In the genomic region with DNA sequence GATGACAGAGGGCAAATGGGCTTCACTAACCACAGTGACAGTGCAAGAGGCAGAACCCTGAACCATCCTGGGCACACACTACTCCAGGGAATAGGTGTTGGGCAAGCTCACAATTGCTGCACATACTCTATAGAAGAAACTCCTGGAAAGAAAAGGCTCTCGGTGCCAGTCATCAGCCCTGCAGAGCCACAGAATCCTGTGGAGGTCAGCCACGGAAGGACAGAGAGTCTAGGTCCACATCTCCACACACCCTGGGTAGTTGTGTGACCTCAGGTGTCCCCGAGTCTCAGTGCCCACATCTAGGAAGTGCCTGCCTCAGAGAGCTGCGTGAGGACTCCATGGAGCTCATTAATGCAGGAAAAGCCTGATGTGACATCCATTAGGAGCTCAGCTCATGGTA, we compare ENCODE assay signal across 13 cellular contexts. TPM values are rescaled to one million over a fixed set of nuclear protein-coding genes. Genes with fewer than 3 reads are reported as not detected.
"Had no signal": no experiment of that assay in that cellular context is flagged by ENCODE, and none has a peak within 500 bp of the region (broad histone marks: within the 10 kb centered on the region; RNA-seq: fewer than 3 reads in every experiment).

No MANE protein-coding gene starts in this region.

- DNase-seq: foreskin keratinocyte; left colon; natural killer cell; right cardiac atrium; stimulated activated CD4-positive, alpha-beta T cell treated with anti-CD3 and anti-CD28 coated beads, Interleukin-2, amount 100 ng/mL, for 48 hours; stimulated activated naive CD8-positive, alpha-beta T cell treated with anti-CD3 and anti-CD28 coated beads, Interleukin-15, Interleukin-2, amounts not matched to agents 100 U/mL and 50 U/mL, for 24 hours; tibial artery; upper lobe of left lung had no signal

- H3K9me3 Mint-ChIP-seq: dendritic cell treated with granulocyte-macrophage colony-stimulating factor and Interleukin-4, amounts not matched to agents 40 ng/mL and 50 ng/mL, for 4 days; natural killer cell; stimulated activated effector memory CD8-positive, alpha-beta T cell treated with anti-CD3 and anti-CD28 coated beads, Interleukin-12 subunit alpha, Interleukin-12 subunit beta, amount 100 ng/mL, for 72 hours had no signal

- H3K4me1 ChIP-seq: foreskin keratinocyte had no signal

- H3K4me2 ChIP-seq: hepatocyte, smooth muscle cell had no signal

- H3K4me1 Mint-ChIP-seq: natural killer cell had no signal

- H3K9me3 ChIP-seq: tibial artery, upper lobe of left lung, uterus had no signal

- H3K27ac Mint-ChIP-seq: dendritic cell treated with granulocyte-macrophage colony-stimulating factor and Interleukin-4, amounts not matched to agents 40 ng/mL and 50 ng/mL, for 4 days; natural killer cell; stimulated activated effector memory CD8-positive, alpha-beta T cell treated with anti-CD3 and anti-CD28 coated beads, Interleukin-12 subunit alpha, Interleukin-12 subunit beta, amount 100 ng/mL, for 72 hours had no signal

- H3K27me3 ChIP-seq: hepatocyte, tibial artery, upper lobe of left lung, uterus had no signal

- H3K27ac ChIP-seq: foreskin keratinocyte, hepatocyte, tibial artery, upper lobe of left lung, uterus had no signal

- H3K36me3 Mint-ChIP-seq: natural killer cell; stimulated activated effector memory CD8-positive, alpha-beta T cell treated with anti-CD3 and anti-CD28 coated beads, Interleukin-12 subunit alpha, Interleukin-12 subunit beta, amount 100 ng/mL, for 72 hours had no signal

- H3K4me3 Mint-ChIP-seq: dendritic cell treated with granulocyte-macrophage colony-stimulating factor and Interleukin-4, amounts not matched to agents 40 ng/mL and 50 ng/mL, for 4 days; natural killer cell; stimulated activated effector memory CD8-positive, alpha-beta T cell treated with anti-CD3 and anti-CD28 coated beads, Interleukin-12 subunit alpha, Interleukin-12 subunit beta, amount 100 ng/mL, for 72 hours had no signal

- H3K4me3 ChIP-seq: hepatocyte, smooth muscle cell, tibial artery, upper lobe of left lung, uterus had no signal

- H2AFZ ChIP-seq: hepatocyte had no signal

- H3K36me3 ChIP-seq: tibial artery, upper lobe of left lung, uterus had no signal

RNA-seq across cellular contexts. Expression of gene ANGPTL2, which starts 16.0 kb away (rescaled TPM):
- total RNA-seq: natural killer cell had no signal
